In the genomic region with DNA sequence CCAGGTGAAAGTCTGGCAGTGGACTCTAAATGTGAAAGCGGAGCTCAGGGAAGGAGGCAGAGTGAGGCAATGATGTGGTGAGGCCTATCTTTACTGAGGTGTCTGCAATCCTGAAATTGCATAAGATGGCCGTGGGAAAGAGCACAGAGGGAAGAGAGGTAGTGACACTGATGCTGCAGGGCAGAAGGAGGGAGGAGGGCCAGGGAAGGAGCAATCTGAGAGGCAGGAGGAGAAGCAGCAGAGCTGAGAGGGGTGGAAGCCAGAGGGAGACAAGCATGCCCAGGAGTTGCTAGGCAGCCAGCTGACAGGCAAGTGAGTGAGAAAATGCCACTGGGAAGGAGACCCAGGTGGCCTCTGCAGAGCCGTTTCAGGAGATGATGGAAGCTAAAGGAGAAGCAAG, we compare ENCODE assay signal across 1 cellular context.
TF ChIP-seq lines count a peak whose summit lies in the region.

No MANE protein-coding gene starts in this region.

TF ChIP-seq in WTC11, 78 proteins besides CTCF, POLR2A, EP300 and RAD21 (continued from another document):
- TF ChIP-seq, protein P1, sequence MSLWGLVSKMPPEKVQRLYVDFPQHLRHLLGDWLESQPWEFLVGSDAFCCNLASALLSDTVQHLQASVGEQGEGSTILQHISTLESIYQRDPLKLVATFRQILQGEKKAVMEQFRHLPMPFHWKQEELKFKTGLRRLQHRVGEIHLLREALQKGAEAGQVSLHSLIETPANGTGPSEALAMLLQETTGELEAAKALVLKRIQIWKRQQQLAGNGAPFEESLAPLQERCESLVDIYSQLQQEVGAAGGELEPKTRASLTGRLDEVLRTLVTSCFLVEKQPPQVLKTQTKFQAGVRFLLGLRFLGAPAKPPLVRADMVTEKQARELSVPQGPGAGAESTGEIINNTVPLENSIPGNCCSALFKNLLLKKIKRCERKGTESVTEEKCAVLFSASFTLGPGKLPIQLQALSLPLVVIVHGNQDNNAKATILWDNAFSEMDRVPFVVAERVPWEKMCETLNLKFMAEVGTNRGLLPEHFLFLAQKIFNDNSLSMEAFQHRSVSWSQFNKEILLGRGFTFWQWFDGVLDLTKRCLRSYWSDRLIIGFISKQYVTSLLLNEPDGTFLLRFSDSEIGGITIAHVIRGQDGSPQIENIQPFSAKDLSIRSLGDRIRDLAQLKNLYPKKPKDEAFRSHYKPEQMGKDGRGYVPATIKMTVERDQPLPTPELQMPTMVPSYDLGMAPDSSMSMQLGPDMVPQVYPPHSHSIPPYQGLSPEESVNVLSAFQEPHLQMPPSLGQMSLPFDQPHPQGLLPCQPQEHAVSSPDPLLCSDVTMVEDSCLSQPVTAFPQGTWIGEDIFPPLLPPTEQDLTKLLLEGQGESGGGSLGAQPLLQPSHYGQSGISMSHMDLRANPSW (CRISPR knock-in tag; conservative IDR thresholded peaks at IDR 0.05; ENCODE audit: low read depth), result no peak
- TF ChIP-seq ZNF232 (CRISPR knock-in tag; IDR thresholded peaks at IDR 0.05), result no peak
- no peak for TF ChIP-seq CREM (CRISPR knock-in tag; IDR thresholded peaks at IDR 0.05)
